ENCODE assay signal across 8 cellular contexts in genomic region chr17:74354123-74354522, GRCh38. TPM values are rescaled to one million over a fixed set of nuclear protein-coding genes. Genes with fewer than 3 reads are reported as not detected.
A peak's percentile ranks its signal among the peaks of the same experiment; 100 is the strongest.
DNase-seq lines count a peak whose midpoint lies in the region; ATAC-seq and TF ChIP-seq lines count a peak whose summit lies in the region.

No MANE protein-coding gene starts in this region.

- no peak overlapping the region for H2AFZ ChIP-seq in trophoblast cell (ENCODE audit: insufficient read depth, low read length, poor library complexity)

- no peaks in the 10 kb centered on the region for H3K79me2 ChIP-seq in trophoblast cell (ENCODE audit: control insufficient read depth, insufficient read depth, low read length, poor library complexity)

- H3K4me2 ChIP-seq in trophoblast cell (ENCODE audit: low read length), result no peak overlapping the region

- no peak overlapping the region for H3K14ac ChIP-seq in trophoblast cell (ENCODE audit: low read length)

- H3K27ac ChIP-seq in trophoblast cell (ENCODE audit: low read depth, low read length), result no peak overlapping the region

- H3K79me1 ChIP-seq in trophoblast cell (ENCODE audit: low read length), result no peaks in the 10 kb centered on the region

- no peak overlapping the region for H4K8ac ChIP-seq in trophoblast cell (ENCODE audit: low read depth, low read length)

- peaks cover 4% of the 10 kb centered on the region for H3K9me3 ChIP-seq in trophoblast cell (ENCODE audit: insufficient read depth, low read depth, low read length)

- no peak overlapping the region for H2BK120ac ChIP-seq in trophoblast cell (ENCODE audit: insufficient read depth, low read length, poor library complexity)

- H2BK5ac ChIP-seq in trophoblast cell (ENCODE audit: low read depth, low read length, poor library complexity), result no peak overlapping the region

- H4K91ac ChIP-seq in trophoblast cell (ENCODE audit: low read depth, low read length), result no peak overlapping the region

- no peak overlapping the region for H2AK5ac ChIP-seq in trophoblast cell (ENCODE audit: low read length)

- H4K12ac ChIP-seq in trophoblast cell (ENCODE audit: low read depth, low read length), result no peak overlapping the region

- no peaks in the 10 kb centered on the region for H3K4me1 ChIP-seq in trophoblast cell (ENCODE audit: control insufficient read depth in 1 of 2, insufficient read depth in 2 of 2, low read length in 2 of 2)

- H3K27me3 ChIP-seq in GM06990 (replicated peaks; ENCODE audit: control insufficient read depth, insufficient read depth, low read length) (no peaks in the 10 kb centered on the region; the same call in none of the 2 replicates), trophoblast cell (ENCODE audit: insufficient read depth, low read length) (peaks cover 20% of the 10 kb centered on the region)

- H3K23ac ChIP-seq in trophoblast cell (ENCODE audit: low read length), result no peak overlapping the region

- H3K36me3 ChIP-seq in GM06990 (ENCODE audit: control insufficient read depth, insufficient read depth, low read length) (no peaks in the 10 kb centered on the region), trophoblast cell (ENCODE audit: control insufficient read depth in 1 of 2, insufficient read depth in 2 of 2, low read length in 2 of 2) (no peaks in the 10 kb centered on the region)

- intact Hi-C loops in left ventricle myocardium superior (cut with micrococcal nuclease), result loop anchor here (10.0 kb wide), 1 partner anchor 49 kb away; no protein-coding TSS in a partner anchor

- DNase-seq in GM06990 (ENCODE audit: extremely low read depth, insufficient read length), result peak; percentile 68
- peak; percentile 53 for DNase-seq in MV-4-11 (lab: John Stamatoyannopoulos, UW)
- peak; percentile 48 for DNase-seq in activated T-cell treated with anti-CD3 and anti-CD28 coated beads for 24 hours (ENCODE audit: low read depth)
- peak; percentile 71 for DNase-seq in left ventricle myocardium superior
- peak; percentile 12 for DNase-seq in stimulated activated CD8-positive, alpha-beta memory T cell treated with anti-CD3 and anti-CD28 coated beads, Interleukin-12 subunit alpha, Interleukin-12 subunit beta, amount 100 ng/mL, for 1 hour (ENCODE audit: low read depth)
- no peak for DNase-seq in trophoblast cell
- no peak for DNase-seq in NCI-H2227 (lab: John Stamatoyannopoulos, UW; ENCODE audit: unreplicated experiment)

- H3K4me3 ChIP-seq in GM06990 (replicated peaks; ENCODE audit: low read depth, low read length), result no peak overlapping the region
- H3K4me3 ChIP-seq in trophoblast cell (ENCODE audit: low read depth, low read length), result no peak overlapping the region

- no peak overlapping the region for H2BK12ac ChIP-seq in trophoblast cell (ENCODE audit: low read length)

- peak; percentile 88 for TF ChIP-seq CTCF in GM06990 (IDR thresholded peaks at IDR 0.05; ENCODE audit: insufficient read depth, low read length, poor library complexity, severe bottlenecking)

- WGBS in trophoblast cell (ENCODE audit: extremely low coverage, insufficient coverage, insufficient read length), result no CpG with 5 or more reads among the region's 29 CpGs

- no peak overlapping the region for H3K9ac ChIP-seq in trophoblast cell (ENCODE audit: low read length)

- ATAC-seq in left ventricle myocardium superior (peak; percentile 70), GM18520 (IDR thresholded peaks at IDR 0.05; ENCODE audit: unreplicated experiment) (no peak)

- H3K4ac ChIP-seq in trophoblast cell (ENCODE audit: low read depth, low read length), result no peak overlapping the region

- no peak overlapping the region for H3K18ac ChIP-seq in trophoblast cell (ENCODE audit: low read length)

RNA-seq across cellular contexts. Expression of gene BTBD17, which starts 7.5 kb away (rescaled TPM):
- not detected for total RNA-seq in left ventricle myocardium superior
- polyA plus RNA-seq in trophoblast cell (2013), result not detected in 2 replicates

RNA-seq across cellular contexts. Expression of gene GPR142, which starts 13.2 kb away (rescaled TPM):
- 0.15 TPM for total RNA-seq in left ventricle myocardium superior
- polyA plus RNA-seq in trophoblast cell (2013), result not detected in 2 replicates

RNA-seq across cellular contexts. Expression of gene KIF19, which starts 28.1 kb away (rescaled TPM):
- total RNA-seq in left ventricle myocardium superior, result 0.30 TPM
- not detected in 2 replicates for polyA plus RNA-seq in trophoblast cell (2013)

Comparison
In these comparisons a context has a peak if more than half of its experiments do, and no peak if none do; other contexts are left out.
1. DNase-seq: peak in GM06990 (single experiment), MV-4-11 (single experiment), activated T-cell treated with anti-CD3 and anti-CD28 coated beads for 24 hours (single experiment), left ventricle myocardium superior (single experiment) and stimulated activated CD8-positive, alpha-beta memory T cell treated with anti-CD3 and anti-CD28 coated beads, Interleukin-12 subunit alpha, Interleukin-12 subunit beta, amount 100 ng/mL, for 1 hour (single experiment); none in trophoblast cell (0 of 2) and NCI-H2227 (single experiment).